Comparison of ENCODE assay signal across 35 cellular contexts in genomic region chr9:32255026-32255425, GRCh38.
"Had no signal": no experiment of that assay in that cellular context is flagged by ENCODE, and none has a peak within 500 bp of the region (broad histone marks: within the 10 kb centered on the region; RNA-seq: fewer than 3 reads in every experiment).

No MANE protein-coding gene starts in this region.

- DNase-seq: Karpas-422, Kasumi-1, MG63, MV-4-11, NCI-H1048, NCI-H1092, NCI-H1092 treated with DMSO at 0.1 percent for 48 hours, NCI-H1105, NCI-H1105 treated with DMSO at 0.1 percent for 48 hours, NCI-H1417, NCI-H1417 treated with DMSO at 0.1 percent for 48 hours, NCI-H1436, NCI-H1436 treated with DMSO at 0.1 percent for 48 hours, NCI-H146, NCI-H1694, NCI-H1694 treated with DMSO at 0.1 percent for 48 hours, NCI-H187, NCI-H187 treated with DMSO at 0.1 percent for 48 hours, NCI-H1930, NCI-H2029, NCI-H2029 treated with DMSO at 0.1 percent for 48 hours, NCI-H2081, NCI-H2081 treated with DMSO at 0.1 percent for 48 hours, NCI-H2107, NCI-H2171, NCI-H2171 treated with DMSO at 0.1 percent for 48 hours, NCI-H2227 treated with DMSO at 0.1 percent for 48 hours, NCI-H226, NCI-H345, NCI-H446, NCI-H446 treated with DMSO at 0.1 percent for 48 hours, NCI-H510A, NCI-H510A treated with DMSO at 0.1 percent for 48 hours, NCI-H524 had no signal

- H3K4me2 ChIP-seq: KMS-11 had no signal

- H3K9me3 ChIP-seq: MG63 had no signal

- H3K27me3 ChIP-seq: MG63 had no signal

- H3K9ac ChIP-seq: KMS-11 had no signal

- H3K36me3 ChIP-seq: MG63 had no signal

- H3K27ac ChIP-seq: KMS-11 had no signal

- H3K4me3 ChIP-seq: MG63 had no signal
